ENCODE assay signal across 19 cellular contexts in the genomic region with DNA sequence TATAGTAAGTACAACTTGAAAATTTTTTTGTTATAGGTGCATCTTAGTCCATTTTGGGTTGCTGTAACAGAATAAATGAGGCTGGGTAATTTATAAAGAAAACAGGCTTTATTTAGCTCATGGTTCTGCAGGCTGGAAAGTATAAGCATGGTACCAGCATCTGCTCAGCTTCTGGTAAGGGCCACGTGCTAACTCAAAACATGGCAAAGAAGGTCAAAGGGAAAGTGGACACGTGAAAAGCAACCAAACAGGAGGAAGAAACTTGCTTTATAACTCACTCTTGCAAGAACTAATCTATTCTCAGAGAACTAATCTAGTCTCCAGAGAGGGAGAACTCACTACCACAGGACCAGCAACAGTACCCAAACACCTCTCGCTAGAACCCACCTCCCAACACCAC. TPM values are rescaled to one million over a fixed set of nuclear protein-coding genes. Genes with fewer than 3 reads are reported as not detected.
DNase-seq lines count a peak whose midpoint lies in the region; ATAC-seq and TF ChIP-seq lines count a peak whose summit lies in the region.
"Had no signal": no experiment of that assay in that cellular context is flagged by ENCODE, and none has a peak within 500 bp of the region (broad histone marks: within the 10 kb centered on the region; RNA-seq: fewer than 3 reads in every experiment).

No MANE protein-coding gene starts in this region.

- POLR2A ChIA-PET in activated CD4-positive, alpha-beta memory T cell treated with anti-CD3 and anti-CD28 coated beads, Interleukin-2, amount 10 ng/mL, durations not matched to agents 7 days and 5 days (lab: Charles Lee), result no interaction called here
- POLR2A ChIA-PET in activated CD4-positive, alpha-beta memory T cell treated with anti-CD3 and anti-CD28 coated beads for 36 hours (lab: Charles Lee), result no interaction called here

- H3K27ac ChIP-seq in testis, result no peak overlapping the region
- H3K27ac ChIP-seq: body of pancreas, heart right ventricle, left ventricle myocardium inferior, upper lobe of right lung had no signal

- H3K36me3 ChIP-seq in Loucy (ENCODE audit: insufficient read depth, low read length), result no peaks in the 10 kb centered on the region
- H3K36me3 ChIP-seq in testis (ENCODE audit: low read depth, missing control alignments), result no peaks in the 10 kb centered on the region
- H3K36me3 ChIP-seq: BE2C, heart right ventricle, left ventricle myocardium inferior, upper lobe of right lung had no signal

- no peaks in the 10 kb centered on the region for H3K9me3 Mint-ChIP-seq in activated CD4-positive, alpha-beta memory T cell treated with anti-CD3 and anti-CD28 coated beads, Interleukin-2, amount 10 ng/mL, durations not matched to agents 7 days and 5 days
- no peaks in the 10 kb centered on the region for H3K9me3 Mint-ChIP-seq in activated CD4-positive, alpha-beta memory T cell treated with anti-CD3 and anti-CD28 coated beads for 36 hours
- no peaks in the 10 kb centered on the region for H3K9me3 Mint-ChIP-seq in natural killer cell treated with Interleukin-12 subunit alpha and Interleukin-12 subunit beta and Interleukin-15 and Interleukin-18, amount 100 ng/mL, for 72 hours

- H3K36me3 Mint-ChIP-seq in activated CD4-positive, alpha-beta memory T cell treated with anti-CD3 and anti-CD28 coated beads, Interleukin-2, amount 10 ng/mL, durations not matched to agents 7 days and 5 days (ENCODE audit: low read depth), result no peaks in the 10 kb centered on the region
- H3K36me3 Mint-ChIP-seq in activated CD4-positive, alpha-beta memory T cell treated with anti-CD3 and anti-CD28 coated beads for 36 hours, result no peaks in the 10 kb centered on the region
- peaks cover 6% of the 10 kb centered on the region for H3K36me3 Mint-ChIP-seq in natural killer cell treated with Interleukin-12 subunit alpha and Interleukin-12 subunit beta and Interleukin-15 and Interleukin-18, amount 100 ng/mL, for 72 hours

- TF ChIP-seq POLR2A in testis (IDR thresholded peaks at IDR 0.05), result no peak

- DNase-seq in activated CD4-positive, alpha-beta memory T cell treated with anti-CD3 and anti-CD28 coated beads, Interleukin-2, amount 10 ng/mL, durations not matched to agents 7 days and 5 days, result no peak
- no peak for DNase-seq in activated CD4-positive, alpha-beta memory T cell treated with anti-CD3 and anti-CD28 coated beads for 36 hours
- DNase-seq in natural killer cell treated with Interleukin-12 subunit alpha and Interleukin-12 subunit beta and Interleukin-15 and Interleukin-18, amount 100 ng/mL, for 72 hours (ENCODE audit: low spot score), result no peak
- DNase-seq in testis (no peak), NCI-H2081 treated with DMSO at 0.1 percent for 48 hours (lab: John Stamatoyannopoulos, UW) (no peak)
- DNase-seq: activated effector memory CD4-positive, alpha-beta T cell treated with anti-CD3 and anti-CD28 coated beads, Interleukin-2, amount 50 U/mL, for 16 hours; BE2C; body of pancreas; effector CD4-positive, alpha-beta T cell; foreskin fibroblast; heart right ventricle; left ventricle myocardium inferior; NCI-H1436; NCI-H69; upper lobe of right lung had no signal

- H3K4me1 ChIP-seq in Loucy (ENCODE audit: insufficient read depth, low read length, poor library complexity, severe bottlenecking), result peaks cover 46% of the 10 kb centered on the region
- peaks cover 3% of the 10 kb centered on the region for H3K4me1 ChIP-seq in testis
- H3K4me1 ChIP-seq: body of pancreas, upper lobe of right lung had no signal

- intact Hi-C loops in activated CD4-positive, alpha-beta memory T cell treated with anti-CD3 and anti-CD28 coated beads for 36 hours (cut with micrococcal nuclease), result loop anchor here (2.0 kb wide), 3 partner anchors 34 to 188 kb away; a partner anchor contains a TSS
- intact Hi-C loops in testis (cut with DNase I; ENCODE audit: low total_unique reads), result no loop called here

- H3K9me3 ChIP-seq in Loucy (ENCODE audit: insufficient read depth, low read depth, low read length), result no peaks in the 10 kb centered on the region
- no peaks in the 10 kb centered on the region for H3K9me3 ChIP-seq in testis
- H3K9me3 ChIP-seq: BE2C, body of pancreas, heart right ventricle, left ventricle myocardium inferior, upper lobe of right lung had no signal

- peaks cover 84% of the 10 kb centered on the region for H4K20me1 ChIP-seq in Loucy (ENCODE audit: insufficient read depth, low read length, poor library complexity, severe bottlenecking)

- H3K79me2 ChIP-seq in Loucy (ENCODE audit: insufficient read depth, low read length), result peaks cover 98% of the 10 kb centered on the region

- ATAC-seq in GM19395 (IDR thresholded peaks at IDR 0.05; ENCODE audit: unreplicated experiment) (peak; percentile 28), HG02588 (IDR thresholded peaks at IDR 0.05; ENCODE audit: unreplicated experiment) (no peak)
- ATAC-seq in natural killer cell treated with Interleukin-12 subunit alpha and Interleukin-12 subunit beta and Interleukin-15 and Interleukin-18, amount 100 ng/mL, for 72 hours, result peak; percentile 2
- ATAC-seq: body of pancreas, heart right ventricle, sciatic nerve, upper lobe of right lung had no signal

- H3K4me2 ChIP-seq in Loucy (ENCODE audit: low read depth, low read length, poor library complexity, severe bottlenecking), result peak overlapping the region; percentile 57

- no peaks in the 10 kb centered on the region for H3K9me2 ChIP-seq in Loucy (replicated peaks; ENCODE audit: low read depth, low read length)

- H3K4me3 ChIP-seq in Loucy (ENCODE audit: low read length, poor library complexity, severe bottlenecking) (peak overlapping the region; percentile 35), testis (no peak overlapping the region)
- H3K4me3 ChIP-seq: body of pancreas, heart right ventricle, left ventricle myocardium inferior, upper lobe of right lung had no signal

- H2AFZ ChIP-seq in Loucy (ENCODE audit: low read length), result no peak overlapping the region

- peaks cover 31% of the 10 kb centered on the region for H3K27me3 Mint-ChIP-seq in activated CD4-positive, alpha-beta memory T cell treated with anti-CD3 and anti-CD28 coated beads, Interleukin-2, amount 10 ng/mL, durations not matched to agents 7 days and 5 days
- peaks cover 24% of the 10 kb centered on the region for H3K27me3 Mint-ChIP-seq in activated CD4-positive, alpha-beta memory T cell treated with anti-CD3 and anti-CD28 coated beads for 36 hours
- H3K27me3 Mint-ChIP-seq in natural killer cell treated with Interleukin-12 subunit alpha and Interleukin-12 subunit beta and Interleukin-15 and Interleukin-18, amount 100 ng/mL, for 72 hours, result no peaks in the 10 kb centered on the region

- peak overlapping the region; percentile 64 for H3K27ac Mint-ChIP-seq in activated CD4-positive, alpha-beta memory T cell treated with anti-CD3 and anti-CD28 coated beads, Interleukin-2, amount 10 ng/mL, durations not matched to agents 7 days and 5 days
- H3K27ac Mint-ChIP-seq in activated CD4-positive, alpha-beta memory T cell treated with anti-CD3 and anti-CD28 coated beads for 36 hours, result no peak overlapping the region
- peak overlapping the region; percentile 90 to 93 for H3K27ac Mint-ChIP-seq in natural killer cell treated with Interleukin-12 subunit alpha and Interleukin-12 subunit beta and Interleukin-15 and Interleukin-18, amount 100 ng/mL, for 72 hours

- no peak for TF ChIP-seq CTCF in Loucy (conservative IDR thresholded peaks at IDR 0.05; ENCODE audit: low read length)
- no peak for TF ChIP-seq CTCF in testis (IDR thresholded peaks at IDR 0.05)

- no peak overlapping the region for H3K9ac ChIP-seq in Loucy (ENCODE audit: low read depth, low read length, poor library complexity, severe bottlenecking)

- H3K4me1 Mint-ChIP-seq in activated CD4-positive, alpha-beta memory T cell treated with anti-CD3 and anti-CD28 coated beads, Interleukin-2, amount 10 ng/mL, durations not matched to agents 7 days and 5 days, result peaks cover 31% of the 10 kb centered on the region
- peaks cover 18% of the 10 kb centered on the region for H3K4me1 Mint-ChIP-seq in activated CD4-positive, alpha-beta memory T cell treated with anti-CD3 and anti-CD28 coated beads for 36 hours (ENCODE audit: low read depth)
- H3K4me1 Mint-ChIP-seq in natural killer cell treated with Interleukin-12 subunit alpha and Interleukin-12 subunit beta and Interleukin-15 and Interleukin-18, amount 100 ng/mL, for 72 hours (ENCODE audit: low read depth in 2 of 2), result peaks cover 52 to 70% of the 10 kb centered on the region in 2 donors

- H3K4me3 Mint-ChIP-seq in activated CD4-positive, alpha-beta memory T cell treated with anti-CD3 and anti-CD28 coated beads, Interleukin-2, amount 10 ng/mL, durations not matched to agents 7 days and 5 days, result no peak overlapping the region
- H3K4me3 Mint-ChIP-seq in activated CD4-positive, alpha-beta memory T cell treated with anti-CD3 and anti-CD28 coated beads for 36 hours, result no peak overlapping the region
- H3K4me3 Mint-ChIP-seq in natural killer cell treated with Interleukin-12 subunit alpha and Interleukin-12 subunit beta and Interleukin-15 and Interleukin-18, amount 100 ng/mL, for 72 hours, result peak overlapping the region; percentile 72

- H3K27me3 ChIP-seq in Loucy (ENCODE audit: insufficient read depth, low read length, poor library complexity, severe bottlenecking), result no peaks in the 10 kb centered on the region
- H3K27me3 ChIP-seq in testis, result no peaks in the 10 kb centered on the region
- H3K27me3 ChIP-seq: BE2C, body of pancreas, heart right ventricle, upper lobe of right lung had no signal

- peaks cover 6% of the 10 kb centered on the region for H3F3A ChIP-seq in Loucy (ENCODE audit: low read depth)

- CTCF ChIA-PET in activated CD4-positive, alpha-beta memory T cell treated with anti-CD3 and anti-CD28 coated beads, Interleukin-2, amount 10 ng/mL, durations not matched to agents 7 days and 5 days (lab: Charles Lee), result interaction anchor here (0.6 kb wide), 1 partner anchor 126 kb away, joined by 3 read pairs; no protein-coding TSS in a partner anchor
- CTCF ChIA-PET in activated CD4-positive, alpha-beta memory T cell treated with anti-CD3 and anti-CD28 coated beads for 36 hours (lab: Charles Lee), result no interaction called here

- 81 to 86% methylated on average over 3 of the region's 3 CpGs for WGBS in testis, 2 donors

RNA-seq across cellular contexts. Expression of a gene that starts 9.1 kb away (rescaled TPM):
- total RNA-seq in activated CD4-positive, alpha-beta memory T cell treated with anti-CD3 and anti-CD28 coated beads, Interleukin-2, amount 10 ng/mL, durations not matched to agents 7 days and 5 days, result 10 to 100 TPM; 20.5 to 23.3 TPM
- total RNA-seq in activated CD4-positive, alpha-beta memory T cell treated with anti-CD3 and anti-CD28 coated beads for 36 hours, result 1 to 10 TPM; 7.1 to 8.0 TPM
- 10 to 100 TPM; 83.1 to 94.7 TPM for total RNA-seq in natural killer cell treated with Interleukin-12 subunit alpha and Interleukin-12 subunit beta and Interleukin-15 and Interleukin-18, amount 100 ng/mL, for 72 hours
- total RNA-seq in testis, result 10 to 100 TPM; 87.1 to 94.6 TPM
- 130 TPM for polyA plus RNA-seq in testis (ENCODE audit: insufficient read depth, low read depth, low replicate concordance)
